ENCODE assay signal across 24 cellular contexts in genomic region chr20:32149566-32150170, GRCh38.
"Had no signal": no experiment of that assay in that cellular context is flagged by ENCODE, and none has a peak within 500 bp of the region (broad histone marks: within the 10 kb centered on the region; RNA-seq: fewer than 3 reads in every experiment).

No MANE protein-coding gene starts in this region.

- H3K4me3 Mint-ChIP-seq: activated CD4-positive, alpha-beta memory T cell treated with anti-CD3 and anti-CD28 coated beads for 36 hours; activated naive CD4-positive, alpha-beta T cell treated with anti-CD3 and anti-CD28 coated beads, Interleukin-2, amount 10 ng/mL, durations not matched to agents 7 days and 5 days; activated naive CD8-positive, alpha-beta T cell treated with anti-CD3 and anti-CD28 coated beads, Interleukin-2, amount 50 U/mL, for 24 hours; central memory CD8-positive, alpha-beta T cell; endodermal cell; memory B cell; neural crest cell; stimulated activated naive CD8-positive, alpha-beta T cell treated with anti-CD3 and anti-CD28 coated beads, Interleukin-15, Interleukin-2, amounts not matched to agents 100 ng/mL and 50 ng/mL, for 24 hours; T-helper 17 cell had no signal

- DNase-seq: activated CD4-positive, alpha-beta memory T cell treated with anti-CD3 and anti-CD28 coated beads for 36 hours; activated CD4-positive, alpha-beta T cell treated with anti-CD3 and anti-CD28 coated beads for 48 hours; activated effector memory CD4-positive, alpha-beta T cell treated with Interleukin-2 at 50 U/mL for 16 hours; activated naive CD4-positive, alpha-beta T cell treated with anti-CD3 and anti-CD28 coated beads, Interleukin-2, amount 10 ng/mL, durations not matched to agents 7 days and 5 days; activated naive CD8-positive, alpha-beta T cell treated with anti-CD3 and anti-CD28 coated beads, Interleukin-2, amount 50 U/mL, for 24 hours; activated T-cell treated with anti-CD3 and anti-CD28 coated beads, Interleukin-2, amount 50 U/mL, for 48 hours; colonic mucosa; endodermal cell; heart left ventricle; left colon; naive B cell; posterior cingulate gyrus; stimulated activated CD4-positive, alpha-beta T cell treated with anti-CD3 and anti-CD28 coated beads, Interleukin-4, amount 100 ng/mL, for 24 hours; SW 1271; T-helper 17 cell; tibial artery had no signal

- H3K4me3 ChIP-seq: ascending aorta, breast epithelium, colonic mucosa, gastroesophageal sphincter, heart left ventricle, tibial artery had no signal

- H3K4me1 Mint-ChIP-seq: activated naive CD4-positive, alpha-beta T cell treated with anti-CD3 and anti-CD28 coated beads, Interleukin-2, amount 10 ng/mL, durations not matched to agents 7 days and 5 days; activated naive CD8-positive, alpha-beta T cell treated with anti-CD3 and anti-CD28 coated beads, Interleukin-2, amount 50 U/mL, for 24 hours; central memory CD8-positive, alpha-beta T cell; endodermal cell; memory B cell; naive B cell; neural crest cell had no signal

- H3K27me3 Mint-ChIP-seq: activated CD4-positive, alpha-beta memory T cell treated with anti-CD3 and anti-CD28 coated beads for 36 hours; activated naive CD4-positive, alpha-beta T cell treated with anti-CD3 and anti-CD28 coated beads, Interleukin-2, amount 10 ng/mL, durations not matched to agents 7 days and 5 days; activated naive CD8-positive, alpha-beta T cell treated with anti-CD3 and anti-CD28 coated beads, Interleukin-2, amount 50 U/mL, for 24 hours; central memory CD8-positive, alpha-beta T cell; memory B cell; naive B cell; stimulated activated naive CD8-positive, alpha-beta T cell treated with anti-CD3 and anti-CD28 coated beads, Interleukin-15, Interleukin-2, amounts not matched to agents 100 ng/mL and 50 ng/mL, for 24 hours; T-helper 17 cell had no signal

- H3K4me1 ChIP-seq: ascending aorta, breast epithelium, colonic mucosa had no signal

- H3K27ac ChIP-seq: ascending aorta, breast epithelium, colonic mucosa, gastroesophageal sphincter, heart left ventricle, tibial artery had no signal

- ATAC-seq: gastroesophageal sphincter, heart left ventricle, left colon, sciatic nerve, T-helper 17 cell had no signal

- H3K27ac Mint-ChIP-seq: activated CD4-positive, alpha-beta memory T cell treated with anti-CD3 and anti-CD28 coated beads for 36 hours; activated naive CD4-positive, alpha-beta T cell treated with anti-CD3 and anti-CD28 coated beads, Interleukin-2, amount 10 ng/mL, durations not matched to agents 7 days and 5 days; activated naive CD8-positive, alpha-beta T cell treated with anti-CD3 and anti-CD28 coated beads, Interleukin-2, amount 50 U/mL, for 24 hours; memory B cell; stimulated activated naive CD8-positive, alpha-beta T cell treated with anti-CD3 and anti-CD28 coated beads, Interleukin-15, Interleukin-2, amounts not matched to agents 100 ng/mL and 50 ng/mL, for 24 hours; T-helper 17 cell had no signal

- H3K9me3 ChIP-seq: ascending aorta, breast epithelium, colonic mucosa, gastroesophageal sphincter, heart left ventricle, tibial artery had no signal

- H3K9me3 Mint-ChIP-seq: activated CD4-positive, alpha-beta memory T cell treated with anti-CD3 and anti-CD28 coated beads for 36 hours; activated naive CD4-positive, alpha-beta T cell treated with anti-CD3 and anti-CD28 coated beads, Interleukin-2, amount 10 ng/mL, durations not matched to agents 7 days and 5 days; activated naive CD8-positive, alpha-beta T cell treated with anti-CD3 and anti-CD28 coated beads, Interleukin-2, amount 50 U/mL, for 24 hours; central memory CD8-positive, alpha-beta T cell; endodermal cell; memory B cell; naive B cell; neural crest cell; stimulated activated naive CD8-positive, alpha-beta T cell treated with anti-CD3 and anti-CD28 coated beads, Interleukin-15, Interleukin-2, amounts not matched to agents 100 ng/mL and 50 ng/mL, for 24 hours had no signal
